Comparison of ENCODE assay signal across 1 cellular context in the genomic region with DNA sequence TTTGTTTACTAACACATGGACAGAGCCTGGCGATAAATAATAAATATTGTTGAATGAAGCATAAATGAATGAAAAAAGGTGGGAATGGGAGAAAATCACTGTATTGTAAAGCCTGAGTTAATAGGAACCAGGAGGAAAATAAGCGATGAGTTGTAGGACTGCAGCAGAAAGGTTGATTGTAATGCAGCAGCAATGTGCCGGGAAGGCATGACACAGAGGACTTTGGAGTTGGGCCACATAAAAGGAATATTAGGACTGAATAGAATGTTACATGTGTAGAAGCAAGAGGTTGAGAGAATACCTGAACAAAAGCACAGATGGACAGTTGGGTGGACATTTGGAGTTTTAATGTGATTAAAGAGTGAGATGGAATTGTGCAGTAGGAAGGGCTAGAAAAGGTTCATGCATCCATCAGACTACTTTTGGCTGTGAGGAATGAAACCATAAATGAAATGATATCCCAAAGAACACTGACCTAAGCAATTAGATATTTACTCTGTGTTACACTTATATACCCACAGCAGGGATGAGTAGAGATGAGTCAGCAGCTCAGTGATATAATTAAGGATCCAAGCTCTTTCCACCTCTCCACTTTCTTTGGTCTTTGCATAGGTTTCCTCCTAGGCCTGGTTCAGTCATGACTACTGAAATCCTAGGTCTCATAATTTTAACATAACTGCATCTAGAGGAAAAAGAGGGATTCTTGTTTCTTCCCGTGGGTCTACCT.
TF ChIP-seq lines count a peak whose summit lies in the region.

No MANE protein-coding gene starts in this region.

TF ChIP-seq in SK-N-SH treated with all-trans-retinoic acid at 6 μM for 48 hours, 23 proteins besides CTCF, POLR2A, EP300 and RAD21 (continued from another document):
- TF ChIP-seq, protein P1, sequence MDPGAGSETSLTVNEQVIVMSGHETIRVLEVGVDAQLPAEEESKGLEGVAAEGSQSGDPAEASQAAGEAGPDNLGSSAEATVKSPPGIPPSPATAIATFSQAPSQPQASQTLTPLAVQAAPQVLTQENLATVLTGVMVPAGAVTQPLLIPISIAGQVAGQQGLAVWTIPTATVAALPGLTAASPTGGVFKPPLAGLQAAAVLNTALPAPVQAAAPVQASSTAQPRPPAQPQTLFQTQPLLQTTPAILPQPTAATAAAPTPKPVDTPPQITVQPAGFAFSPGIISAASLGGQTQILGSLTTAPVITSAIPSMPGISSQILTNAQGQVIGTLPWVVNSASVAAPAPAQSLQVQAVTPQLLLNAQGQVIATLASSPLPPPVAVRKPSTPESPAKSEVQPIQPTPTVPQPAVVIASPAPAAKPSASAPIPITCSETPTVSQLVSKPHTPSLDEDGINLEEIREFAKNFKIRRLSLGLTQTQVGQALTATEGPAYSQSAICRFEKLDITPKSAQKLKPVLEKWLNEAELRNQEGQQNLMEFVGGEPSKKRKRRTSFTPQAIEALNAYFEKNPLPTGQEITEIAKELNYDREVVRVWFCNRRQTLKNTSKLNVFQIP (CRISPR knock-in tag; IDR thresholded peaks at IDR 0.05; ENCODE audit: borderline replicate concordance, low read depth), result no peak
- no peak for TF ChIP-seq ZNF8 (CRISPR knock-in tag; IDR thresholded peaks at IDR 0.05)
- TF ChIP-seq, protein P2, sequence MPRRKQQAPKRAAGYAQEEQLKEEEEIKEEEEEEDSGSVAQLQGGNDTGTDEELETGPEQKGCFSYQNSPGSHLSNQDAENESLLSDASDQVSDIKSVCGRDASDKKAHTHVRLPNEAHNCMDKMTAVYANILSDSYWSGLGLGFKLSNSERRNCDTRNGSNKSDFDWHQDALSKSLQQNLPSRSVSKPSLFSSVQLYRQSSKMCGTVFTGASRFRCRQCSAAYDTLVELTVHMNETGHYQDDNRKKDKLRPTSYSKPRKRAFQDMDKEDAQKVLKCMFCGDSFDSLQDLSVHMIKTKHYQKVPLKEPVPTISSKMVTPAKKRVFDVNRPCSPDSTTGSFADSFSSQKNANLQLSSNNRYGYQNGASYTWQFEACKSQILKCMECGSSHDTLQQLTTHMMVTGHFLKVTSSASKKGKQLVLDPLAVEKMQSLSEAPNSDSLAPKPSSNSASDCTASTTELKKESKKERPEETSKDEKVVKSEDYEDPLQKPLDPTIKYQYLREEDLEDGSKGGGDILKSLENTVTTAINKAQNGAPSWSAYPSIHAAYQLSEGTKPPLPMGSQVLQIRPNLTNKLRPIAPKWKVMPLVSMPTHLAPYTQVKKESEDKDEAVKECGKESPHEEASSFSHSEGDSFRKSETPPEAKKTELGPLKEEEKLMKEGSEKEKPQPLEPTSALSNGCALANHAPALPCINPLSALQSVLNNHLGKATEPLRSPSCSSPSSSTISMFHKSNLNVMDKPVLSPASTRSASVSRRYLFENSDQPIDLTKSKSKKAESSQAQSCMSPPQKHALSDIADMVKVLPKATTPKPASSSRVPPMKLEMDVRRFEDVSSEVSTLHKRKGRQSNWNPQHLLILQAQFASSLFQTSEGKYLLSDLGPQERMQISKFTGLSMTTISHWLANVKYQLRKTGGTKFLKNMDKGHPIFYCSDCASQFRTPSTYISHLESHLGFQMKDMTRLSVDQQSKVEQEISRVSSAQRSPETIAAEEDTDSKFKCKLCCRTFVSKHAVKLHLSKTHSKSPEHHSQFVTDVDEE (CRISPR knock-in tag; IDR thresholded peaks at IDR 0.05), result no peak
- TF ChIP-seq ZNF565 (CRISPR knock-in tag; conservative IDR thresholded peaks at IDR 0.05; ENCODE audit: low read depth), result no peak
- TF ChIP-seq ARNTL (CRISPR knock-in tag; IDR thresholded peaks at IDR 0.05; ENCODE audit: borderline replicate concordance, low read depth), result no peak
- TF ChIP-seq ISL1 (CRISPR knock-in tag; IDR thresholded peaks at IDR 0.05), result no peak
- TF ChIP-seq PPARA (CRISPR knock-in tag; IDR thresholded peaks at IDR 0.05; ENCODE audit: borderline replicate concordance), result no peak
- TF ChIP-seq RARB (CRISPR knock-in tag; IDR thresholded peaks at IDR 0.05), result no peak
- no peak for TF ChIP-seq ZFP3 (CRISPR knock-in tag; IDR thresholded peaks at IDR 0.05)
- TF ChIP-seq OSR1 (CRISPR knock-in tag; IDR thresholded peaks at IDR 0.05), result no peak
TF ChIP-seq in SK-N-SH treated with all-trans-retinoic acid at 6 μM for 48 hours: peak in this region for 0.
